ENCODE assay signal across 8 cellular contexts in the genomic region with DNA sequence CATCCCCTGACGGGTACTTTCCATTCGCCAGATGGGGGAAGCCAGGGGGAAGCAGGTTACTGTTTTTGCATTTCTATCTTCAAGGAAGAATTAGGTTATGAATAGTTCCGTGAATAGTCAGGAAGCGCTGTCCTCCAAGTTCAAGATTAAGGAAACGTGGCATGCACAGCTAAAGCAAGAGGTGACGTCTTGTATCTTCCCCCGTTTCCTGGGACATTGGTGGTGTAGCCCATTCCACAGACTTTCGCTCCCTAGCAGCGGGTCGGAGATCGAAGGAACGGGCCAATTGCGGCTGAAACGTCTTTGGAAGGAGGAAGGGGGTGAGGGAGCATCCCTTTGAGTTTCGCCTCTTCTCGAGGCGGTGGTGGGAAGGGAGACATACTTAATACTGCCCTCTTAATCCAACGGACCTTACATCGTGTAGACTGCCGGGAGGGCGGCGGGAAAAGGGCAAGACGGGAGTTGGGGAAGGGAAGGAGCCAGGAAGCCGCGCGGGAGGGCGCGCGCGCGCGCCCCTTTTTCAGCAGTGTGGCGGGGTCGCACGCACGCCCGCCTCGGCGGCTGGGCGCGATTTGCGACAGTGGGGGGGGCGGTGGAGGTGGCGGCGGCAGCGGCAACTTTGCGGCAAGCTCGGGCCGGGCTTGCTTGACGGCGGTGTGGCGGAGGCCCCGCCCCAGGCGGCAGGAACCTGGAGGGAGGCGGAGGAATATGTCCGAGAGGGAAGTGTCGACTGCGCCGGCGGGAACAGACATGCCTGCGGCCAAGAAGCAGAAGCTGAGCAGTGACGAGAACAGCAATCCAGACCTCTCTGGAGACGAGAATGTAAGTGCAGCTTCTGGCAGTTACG. TPM values are rescaled to one million over a fixed set of nuclear protein-coding genes. Genes with fewer than 3 reads are reported as not detected.
A peak's percentile ranks its signal among the peaks of the same experiment; 100 is the strongest.
DNase-seq lines count a peak whose midpoint lies in the region; ATAC-seq lines count a peak whose summit lies in the region.

A gene with protein sequence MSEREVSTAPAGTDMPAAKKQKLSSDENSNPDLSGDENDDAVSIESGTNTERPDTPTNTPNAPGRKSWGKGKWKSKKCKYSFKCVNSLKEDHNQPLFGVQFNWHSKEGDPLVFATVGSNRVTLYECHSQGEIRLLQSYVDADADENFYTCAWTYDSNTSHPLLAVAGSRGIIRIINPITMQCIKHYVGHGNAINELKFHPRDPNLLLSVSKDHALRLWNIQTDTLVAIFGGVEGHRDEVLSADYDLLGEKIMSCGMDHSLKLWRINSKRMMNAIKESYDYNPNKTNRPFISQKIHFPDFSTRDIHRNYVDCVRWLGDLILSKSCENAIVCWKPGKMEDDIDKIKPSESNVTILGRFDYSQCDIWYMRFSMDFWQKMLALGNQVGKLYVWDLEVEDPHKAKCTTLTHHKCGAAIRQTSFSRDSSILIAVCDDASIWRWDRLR (plus strand): TSS at position 232 of the 847 bp plus-strand sequence. CDS start 477 bp downstream, at position 709.

- H3K79me2 ChIP-seq in mesendoderm (ENCODE audit: control insufficient read depth, insufficient read depth, low read length), result peaks cover 27% of the 10 kb centered on the region

- peak within 1 kb of the TSS; percentile 83 for H3K4me2 ChIP-seq in mesendoderm (ENCODE audit: low read length)

- H3K4ac ChIP-seq in mesendoderm (ENCODE audit: low read depth, low read length), result peak within 1 kb of the TSS; percentile 84

- H3K9ac ChIP-seq in endocrine pancreas (ENCODE audit: control insufficient read depth, insufficient read depth, low read length) (peak within 1 kb of the TSS; percentile 58), mesendoderm (ENCODE audit: low read length) (peak within 1 kb of the TSS; percentile 99)

- no peak within 1 kb of the TSS for H4K5ac ChIP-seq in mesendoderm (ENCODE audit: low read length)

- H3K36me3 ChIP-seq in endocrine pancreas (ENCODE audit: control insufficient read depth, insufficient read depth, low read length), result no peaks in the 10 kb centered on the region
- no peaks in the 10 kb centered on the region for H3K36me3 ChIP-seq in mesendoderm (ENCODE audit: control insufficient read depth, insufficient read depth, low read length)

- peaks cover 6% of the 10 kb centered on the region for H3K4me1 ChIP-seq in endocrine pancreas (ENCODE audit: control insufficient read depth, insufficient read depth, low read length)
- peaks cover 5% of the 10 kb centered on the region for H3K4me1 ChIP-seq in mesendoderm (ENCODE audit: control insufficient read depth, low read depth, low read length)

- peak; percentile 57 for ATAC-seq in GM21367 (IDR thresholded peaks at IDR 0.05; ENCODE audit: unreplicated experiment)

- H2BK15ac ChIP-seq in mesendoderm (replicated peaks; ENCODE audit: low read depth), result no peak within 1 kb of the TSS

- peak; percentile 91 for DNase-seq in COLO829 (ENCODE audit: low spot score)
- DNase-seq in HT1080 (ENCODE audit: low read depth), result peak; percentile 93
- peak; percentile 97 to 98 for DNase-seq in NOMO-1 (lab: John Stamatoyannopoulos, UW; ENCODE audit: unreplicated experiment in 2 of 2)
- peak; percentile 85 to 86 for DNase-seq in activated CD8-positive, alpha-beta memory T cell treated with anti-CD3 and anti-CD28 coated beads for 4 hours (ENCODE audit: low read depth in 2 of 2)
- DNase-seq in mesendoderm, result peak; percentile 99
- peak; percentile 86 for DNase-seq in stimulated activated CD8-positive, alpha-beta memory T cell treated with anti-CD3 and anti-CD28 coated beads, Interleukin-15, amount 100 ng/mL, for 1 hour (ENCODE audit: low read depth)

- peak within 1 kb of the TSS; percentile 94 for H3K4me3 ChIP-seq in endocrine pancreas (ENCODE audit: control insufficient read depth, insufficient read depth, low read length)
- peak within 1 kb of the TSS; percentile 95 for H3K4me3 ChIP-seq in mesendoderm (ENCODE audit: low read length)

- H3K9me3 ChIP-seq in endocrine pancreas (ENCODE audit: control insufficient read depth, low read length), result no peaks in the 10 kb centered on the region

- peak within 1 kb of the TSS; percentile 90 for H3K27ac ChIP-seq in mesendoderm (ENCODE audit: low read depth, low read length)

- no peak within 1 kb of the TSS for H3K23ac ChIP-seq in mesendoderm (ENCODE audit: low read length)

- H3K18ac ChIP-seq in mesendoderm (ENCODE audit: low read length), result peak within 1 kb of the TSS; percentile 96

- peak within 1 kb of the TSS; percentile 56 for H4K8ac ChIP-seq in mesendoderm (ENCODE audit: low read depth, low read length)

- H3K79me1 ChIP-seq in mesendoderm (ENCODE audit: low read length), result peaks cover 2% of the 10 kb centered on the region

- H3K56ac ChIP-seq in mesendoderm (ENCODE audit: low read length), result peak within 1 kb of the TSS; percentile 100

- H2BK120ac ChIP-seq in mesendoderm (ENCODE audit: low read depth, low read length), result no peak within 1 kb of the TSS

- WGBS in mesendoderm (ENCODE audit: extremely low coverage, insufficient coverage, low lambda C conversion rate), result no CpG with 5 or more reads among the region's 64 CpGs

- peak within 1 kb of the TSS; percentile 98 for H2BK5ac ChIP-seq in mesendoderm (ENCODE audit: low read length)

- H3K27me3 ChIP-seq in endocrine pancreas (ENCODE audit: control insufficient read depth, insufficient read depth, low read length) (no peaks in the 10 kb centered on the region), mesendoderm (ENCODE audit: insufficient read depth, low read length, poor library complexity) (no peaks in the 10 kb centered on the region)

- no peak within 1 kb of the TSS for H2AK5ac ChIP-seq in mesendoderm (ENCODE audit: low read length)

RNA-seq across cellular contexts. Expression of the gene that starts here (rescaled TPM):
- 27.6 and 38.1 TPM in 2 replicates for total RNA-seq in HT1080 (2014; rRNA removed; shearing (Covaris generic))
- polyA plus RNA-seq in HT1080 (2015; cell fraction: cytosol; rRNA removed), result 20.0 and 21.0 TPM in 2 replicates
- polyA plus RNA-seq in HT1080 (2015; cell fraction: nucleus; rRNA removed), result 42.1 and 42.8 TPM in 2 replicates
- 17.4 TPM for polyA plus RNA-seq in mesendoderm (2013, experiment 1 of 2)
- polyA plus RNA-seq in mesendoderm (2013, experiment 2 of 2), result 17.2 TPM

Comparison
In these comparisons a context has a peak if more than half of its experiments do, and no peak if none do; other contexts are left out.
1. Peak in every context shown above with its lines: DNase-seq, ATAC-seq, H3K4me3 ChIP-seq and H3K27ac ChIP-seq.